1 cellular context compared by ENCODE assay signal in the genomic region with DNA sequence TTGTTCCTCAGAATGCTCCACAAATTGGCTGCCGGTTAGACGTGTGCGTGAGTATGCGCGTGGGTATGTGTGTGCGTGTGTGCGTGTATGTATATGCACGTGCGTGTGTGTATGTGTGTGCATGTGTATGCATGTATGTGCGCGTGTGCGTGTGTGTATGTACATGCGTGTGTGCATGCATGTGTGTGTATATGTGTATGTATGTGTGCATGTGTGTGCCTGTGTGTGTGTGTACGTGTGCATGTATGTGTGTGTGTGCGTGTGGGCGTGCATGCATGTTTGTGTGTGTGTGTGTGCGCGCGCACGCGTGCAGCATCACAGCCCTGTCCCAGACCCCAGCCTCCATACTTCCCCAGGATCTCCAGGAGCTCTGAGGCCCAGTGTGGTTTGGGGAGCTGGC.
TF ChIP-seq lines count a peak whose summit lies in the region.

No MANE protein-coding gene starts in this region.

TF ChIP-seq in H1, 55 proteins besides CTCF, POLR2A, EP300 and RAD21 (continued from another document):
- TF ChIP-seq TEAD4 (IDR thresholded peaks at IDR 0.05; ENCODE audit: low read depth, low read length), result no peak
- TF ChIP-seq RFX5 (IDR thresholded peaks at IDR 0.05; ENCODE audit: borderline replicate concordance, low read depth, low read length), result no peak
- no peak for TF ChIP-seq GTF2F1 (IDR thresholded peaks at IDR 0.05; ENCODE audit: borderline replicate concordance, low read depth, low read length)
- TF ChIP-seq NRF1 (IDR thresholded peaks at IDR 0.05; ENCODE audit: low read depth, low read length), result no peak
- TF ChIP-seq CTBP2 (IDR thresholded peaks at IDR 0.05; ENCODE audit: borderline replicate concordance, insufficient read depth, insufficient read length, low read length), result no peak
- no peak for TF ChIP-seq RNF2 (IDR thresholded peaks at IDR 0.05; ENCODE audit: borderline replicate concordance, low read depth, low read length, missing control alignments, poor library complexity, severe bottlenecking)
